13 cellular contexts compared by ENCODE assay signal in genomic region chr1:61092643-61093042, GRCh38. TPM values are rescaled to one million over a fixed set of nuclear protein-coding genes. Genes with fewer than 3 reads are reported as not detected.
DNase-seq lines count a peak whose midpoint lies in the region; ATAC-seq, FAIRE-seq and TF ChIP-seq lines count a peak whose summit lies in the region.
"Had no signal": no experiment of that assay in that cellular context is flagged by ENCODE, and none has a peak within 500 bp of the region (broad histone marks: within the 10 kb centered on the region; RNA-seq: fewer than 3 reads in every experiment).

No MANE protein-coding gene starts in this region.

- ATAC-seq in HG02885 (IDR thresholded peaks at IDR 0.05; ENCODE audit: poor library complexity, unreplicated experiment): no peak
- ATAC-seq in stimulated activated naive CD8-positive, alpha-beta T cell treated with anti-CD3 and anti-CD28 coated beads, Interleukin-15, Interleukin-2, amounts not matched to agents 100 U/mL and 50 U/mL, for 24 hours: no peak
- no peak for ATAC-seq in foreskin keratinocyte

- H3K36me3 ChIP-seq in small intestine (ENCODE audit: control insufficient read depth in 2 of 2, insufficient read depth in 2 of 2, low read length in 2 of 2): no peaks in the 10 kb centered on the region

- H3K9me3 ChIP-seq in small intestine (ENCODE audit: control insufficient read depth, low read depth): no peaks in the 10 kb centered on the region

- DNase-seq in NCI-H2081 (lab: John Stamatoyannopoulos, UW) (peak; percentile 42 to 69), NCI-H2081 treated with DMSO at 0.1 percent for 48 hours (lab: John Stamatoyannopoulos, UW) (no peak), NCI-H2171 treated with DMSO at 0.1 percent for 48 hours (lab: John Stamatoyannopoulos, UW) (peak; percentile 94), coronary artery (ENCODE audit: low spot score) (no peak), small intestine (peak; percentile 46), foreskin keratinocyte (no peak)
- no peak for DNase-seq in stimulated activated naive CD8-positive, alpha-beta T cell treated with anti-CD3 and anti-CD28 coated beads, Interleukin-15, Interleukin-2, amounts not matched to agents 100 U/mL and 50 U/mL, for 24 hours
- DNase-seq: activated CD4-positive, CD25-positive, alpha-beta regulatory T cell treated with anti-CD3 and anti-CD28 coated beads, Interleukin-2, amount 50 U/mL, for 72 hours; activated T-cell treated with anti-CD3 and anti-CD28 coated beads for 4 hours; cortex of kidney; GM23248 had no signal

- TF ChIP-seq CTCF in coronary artery (IDR thresholded peaks at IDR 0.05) (no peak), foreskin keratinocyte (conservative IDR thresholded peaks at IDR 0.05) (no peak)

- 31 to 57% (median 37%) methylated on average over 6 of the region's 6 CpGs for WGBS in small intestine, 3 donors

- no peaks in the 10 kb centered on the region for H3K27me3 ChIP-seq in small intestine (ENCODE audit: control insufficient read depth in 2 of 2, insufficient read depth in 2 of 2, low read length in 2 of 2)
- H3K27me3 ChIP-seq in foreskin keratinocyte: no peaks in the 10 kb centered on the region

- peak overlapping the region; percentile 48 to 78 for H3K27ac ChIP-seq in coronary artery
- no peak overlapping the region for H3K27ac ChIP-seq in small intestine (ENCODE audit: low read depth in 1 of 2, low read length in 1 of 2)
- no peak overlapping the region for H3K27ac ChIP-seq in foreskin keratinocyte
- H3K27ac ChIP-seq: GM23248 had no signal

- no peak for FAIRE-seq in small intestine (lab: Jason Lieb, UNC)

- H3K4me1 ChIP-seq in small intestine (ENCODE audit: control insufficient read depth in 2 of 2, insufficient read depth in 1 of 2, low read depth in 1 of 2, low read length in 1 of 2) (peaks cover 0 to 7% of the 10 kb centered on the region in 2 donors), foreskin keratinocyte (peaks cover 14% of the 10 kb centered on the region)

- peak overlapping the region; percentile 54 for H3K4me3 ChIP-seq in coronary artery
- no peak overlapping the region for H3K4me3 ChIP-seq in small intestine (ENCODE audit: low read depth in 1 of 2, low read length in 2 of 2)
- H3K4me3 ChIP-seq: GM23248, lung had no signal

RNA-seq across cellular contexts. Expression of gene NFIA, which starts 10.3 kb away (rescaled TPM):
- 1 to 10 TPM; 1.6 to 9.7 (median 2.5) TPM for polyA plus RNA-seq in small intestine
- total RNA-seq in foreskin keratinocyte: 15.1 and 16.8 TPM in 2 replicates
- polyA plus RNA-seq in foreskin keratinocyte: 3.2 and 4.0 TPM in 2 replicates

Comparison
In these comparisons a context has a peak if more than half of its experiments do, and no peak if none do; other contexts are left out.
1. DNase-seq: peak in NCI-H2081 (2 of 2), NCI-H2171 treated with DMSO at 0.1 percent for 48 hours (single experiment) and small intestine (single experiment); none in NCI-H2081 treated with DMSO at 0.1 percent for 48 hours (single experiment), coronary artery (single experiment), stimulated activated naive CD8-positive, alpha-beta T cell treated with anti-CD3 and anti-CD28 coated beads, Interleukin-15, Interleukin-2, amounts not matched to agents 100 U/mL and 50 U/mL, for 24 hours (single experiment) and foreskin keratinocyte (0 of 2).
2. H3K27ac ChIP-seq: peak in coronary artery (2 of 2); none in small intestine (0 of 2) and foreskin keratinocyte (single experiment).